ENCODE assay signal across 8 cellular contexts in the genomic region with DNA sequence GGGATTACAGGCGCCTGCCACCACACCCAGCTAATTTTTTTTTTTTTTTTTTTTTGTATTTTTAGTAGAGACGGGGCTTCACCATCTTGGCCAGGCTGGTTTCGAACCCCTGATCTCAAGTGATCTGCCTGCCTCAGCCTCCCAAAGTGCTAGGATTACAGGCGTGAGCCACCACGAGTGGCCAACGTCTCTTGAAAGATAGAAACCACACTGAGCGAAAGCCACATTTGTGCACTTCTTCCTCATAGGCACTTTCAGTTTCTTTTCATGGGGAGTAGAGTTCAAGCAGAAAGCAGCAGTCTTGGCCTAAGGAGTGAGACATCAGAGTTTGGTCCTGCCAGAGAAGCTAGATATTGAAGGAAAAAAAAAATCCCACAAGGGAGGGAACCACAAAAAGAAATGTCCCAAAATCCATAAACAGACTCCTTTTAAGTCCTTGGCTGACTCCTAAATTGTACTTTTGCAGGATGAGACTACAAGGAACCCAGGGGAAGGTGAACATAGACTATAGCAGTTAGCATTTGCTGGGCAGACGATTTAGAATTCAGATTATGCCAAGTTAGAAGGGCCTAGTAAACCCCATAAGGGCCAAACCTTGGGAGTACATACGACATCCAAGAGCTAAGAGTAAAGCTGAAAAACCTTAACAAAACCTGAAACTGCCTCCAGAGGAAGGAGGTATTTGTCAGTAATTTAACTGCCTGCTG. TPM values are rescaled to one million over a fixed set of nuclear protein-coding genes. Genes with fewer than 3 reads are reported as not detected.
DNase-seq lines count a peak whose midpoint lies in the region; ATAC-seq and TF ChIP-seq lines count a peak whose summit lies in the region.

No MANE protein-coding gene starts in this region.

- peaks cover 0 to 8% of the 10 kb centered on the region in 2 donors for H3K36me3 Mint-ChIP-seq in activated naive CD4-positive, alpha-beta T cell treated with anti-CD3 and anti-CD28 coated beads, Interleukin-2, amount 50 U/mL, for 72 hours

- 63 to 70% methylated on average over 9 of the region's 9 CpGs for WGBS in sigmoid colon, 2 donors

- H3K9me2 ChIP-seq in MM.1S (replicated peaks; ENCODE audit: insufficient read depth, low read length) = no peaks in the 10 kb centered on the region

- H3K4me2 ChIP-seq in MM.1S (ENCODE audit: low read depth, low read length) = peak overlapping the region; percentile 51

- intact Hi-C loops in sigmoid colon (cut with DNase I) = no loop called here

- peaks cover 4 to 6% of the 10 kb centered on the region in 2 donors for H3K9me3 Mint-ChIP-seq in activated naive CD4-positive, alpha-beta T cell treated with anti-CD3 and anti-CD28 coated beads, Interleukin-2, amount 50 U/mL, for 72 hours

- H3K4me3 ChIP-seq in MM.1S (ENCODE audit: low read length) (no peak overlapping the region), sigmoid colon (no peak overlapping the region)

- no peak for TF ChIP-seq CTCF in MM.1S (IDR thresholded peaks at IDR 0.05; ENCODE audit: low read length)
- no peak for TF ChIP-seq CTCF in sigmoid colon (IDR thresholded peaks at IDR 0.05)

- H3K36me3 ChIP-seq in MM.1S (replicated peaks; ENCODE audit: insufficient read depth, low read length) (no peaks in the 10 kb centered on the region), sigmoid colon (no peaks in the 10 kb centered on the region)

- no peaks in the 10 kb centered on the region for H3K79me2 ChIP-seq in MM.1S (ENCODE audit: low read length)

- peak overlapping the region; percentile 19 to 76 for H3K27ac Mint-ChIP-seq in activated naive CD4-positive, alpha-beta T cell treated with anti-CD3 and anti-CD28 coated beads, Interleukin-2, amount 50 U/mL, for 72 hours

- no peaks in the 10 kb centered on the region for H4K20me1 ChIP-seq in MM.1S (ENCODE audit: insufficient read depth, low read length)

- H3K9me3 ChIP-seq in MM.1S (replicated peaks; ENCODE audit: insufficient read depth, low read length) (no peaks in the 10 kb centered on the region), sigmoid colon (no peaks in the 10 kb centered on the region)

- peaks cover 10% of the 10 kb centered on the region; the same call in 1 of the 2 replicates for H3F3A ChIP-seq in MM.1S (ENCODE audit: insufficient read depth, low read length)

- H3K27me3 ChIP-seq in MM.1S (replicated peaks; ENCODE audit: insufficient read depth, low read length) (no peaks in the 10 kb centered on the region), sigmoid colon (no peaks in the 10 kb centered on the region)

- peak overlapping the region; percentile 52; the same call in 1 of the 2 replicates for H3K27ac ChIP-seq in MM.1S (ENCODE audit: low read length)
- peak overlapping the region in 2 of 4 donors; percentile 4 to 8 for H3K27ac ChIP-seq in sigmoid colon

- H3K4me1 ChIP-seq in MM.1S (ENCODE audit: low read length) = peaks cover 13% of the 10 kb centered on the region
- peaks cover 0 to 15% (median 4%) of the 10 kb centered on the region in 4 donors for H3K4me1 ChIP-seq in sigmoid colon

- ATAC-seq in GM21528 (IDR thresholded peaks at IDR 0.05; ENCODE audit: low FRiP score, unreplicated experiment) = peak; percentile 71
- ATAC-seq in activated naive CD4-positive, alpha-beta T cell treated with anti-CD3 and anti-CD28 coated beads, Interleukin-2, amount 50 U/mL, for 72 hours = peak; percentile 93 to 99
- ATAC-seq in HG02970 (IDR thresholded peaks at IDR 0.05; ENCODE audit: low FRiP score, unreplicated experiment) = no peak

- H2AFZ ChIP-seq in MM.1S (ENCODE audit: low read length) = peak overlapping the region; percentile 32

- DNase-seq in CD1c-positive myeloid dendritic cell (ENCODE audit: extremely low spot score) = peak; percentile 61
- DNase-seq in MM.1S = peak; percentile 96
- DNase-seq in activated naive CD4-positive, alpha-beta T cell treated with anti-CD3 and anti-CD28 coated beads, Interleukin-2, amount 50 U/mL, for 72 hours (ENCODE audit: low spot score in 2 of 2) = peak in 1 of 2 donors; percentile 43
- DNase-seq in stimulated activated CD4-positive, alpha-beta T cell treated with anti-CD3 and anti-CD28 coated beads, Interleukin-2, amount 100 ng/mL, for 4 hours (ENCODE audit: low read depth) = peak; percentile 37
- no peak for DNase-seq in sigmoid colon
- DNase-seq in dedifferentiated amniotic fluid mesenchymal stem cell (ENCODE audit: extremely low spot score) = no peak

- no peak for TF ChIP-seq EP300 in sigmoid colon (IDR thresholded peaks at IDR 0.05)

- TF ChIP-seq POLR2A in sigmoid colon (IDR thresholded peaks at IDR 0.05) = no peak

- H3K9ac ChIP-seq in MM.1S (ENCODE audit: low read length) = peak overlapping the region; percentile 13; the same call in 1 of the 2 replicates

RNA-seq across cellular contexts. Expression of a gene that starts 43.9 kb away (rescaled TPM):
- total RNA-seq in activated naive CD4-positive, alpha-beta T cell treated with anti-CD3 and anti-CD28 coated beads, Interleukin-2, amount 50 U/mL, for 72 hours = 10 to 100 TPM in 1 of 2 donors, 1 to 10 TPM in 1; 4.0 to 17.0 TPM
- 10 to 100 TPM; 57.3 to 90.6 (median 77.6) TPM for total RNA-seq in sigmoid colon
- 10 to 100 TPM; 29.8 to 42.0 (median 32.5) TPM for polyA plus RNA-seq in sigmoid colon

RNA-seq across cellular contexts. Expression of a gene that starts 55.9 kb away (rescaled TPM):
- 1 to 10 TPM; 7.0 to 7.6 TPM for total RNA-seq in activated naive CD4-positive, alpha-beta T cell treated with anti-CD3 and anti-CD28 coated beads, Interleukin-2, amount 50 U/mL, for 72 hours
- 10 to 100 TPM; 11.1 to 22.2 (median 16.6) TPM for total RNA-seq in sigmoid colon
- polyA plus RNA-seq in sigmoid colon = 1 to 10 TPM in 2 of 3 donors, under 1 TPM in 1; 0.23 to 3.6 (median 1.2) TPM

Comparison
In these comparisons a context has a peak if more than half of its experiments do, and no peak if none do; other contexts are left out.
1. DNase-seq: peak in CD1c-positive myeloid dendritic cell (single experiment), MM.1S (single experiment) and stimulated activated CD4-positive, alpha-beta T cell treated with anti-CD3 and anti-CD28 coated beads, Interleukin-2, amount 100 ng/mL, for 4 hours (single experiment); none in sigmoid colon (single experiment) and dedifferentiated amniotic fluid mesenchymal stem cell (single experiment).